ENCODE assay signal across 8 cellular contexts in the genomic region with DNA sequence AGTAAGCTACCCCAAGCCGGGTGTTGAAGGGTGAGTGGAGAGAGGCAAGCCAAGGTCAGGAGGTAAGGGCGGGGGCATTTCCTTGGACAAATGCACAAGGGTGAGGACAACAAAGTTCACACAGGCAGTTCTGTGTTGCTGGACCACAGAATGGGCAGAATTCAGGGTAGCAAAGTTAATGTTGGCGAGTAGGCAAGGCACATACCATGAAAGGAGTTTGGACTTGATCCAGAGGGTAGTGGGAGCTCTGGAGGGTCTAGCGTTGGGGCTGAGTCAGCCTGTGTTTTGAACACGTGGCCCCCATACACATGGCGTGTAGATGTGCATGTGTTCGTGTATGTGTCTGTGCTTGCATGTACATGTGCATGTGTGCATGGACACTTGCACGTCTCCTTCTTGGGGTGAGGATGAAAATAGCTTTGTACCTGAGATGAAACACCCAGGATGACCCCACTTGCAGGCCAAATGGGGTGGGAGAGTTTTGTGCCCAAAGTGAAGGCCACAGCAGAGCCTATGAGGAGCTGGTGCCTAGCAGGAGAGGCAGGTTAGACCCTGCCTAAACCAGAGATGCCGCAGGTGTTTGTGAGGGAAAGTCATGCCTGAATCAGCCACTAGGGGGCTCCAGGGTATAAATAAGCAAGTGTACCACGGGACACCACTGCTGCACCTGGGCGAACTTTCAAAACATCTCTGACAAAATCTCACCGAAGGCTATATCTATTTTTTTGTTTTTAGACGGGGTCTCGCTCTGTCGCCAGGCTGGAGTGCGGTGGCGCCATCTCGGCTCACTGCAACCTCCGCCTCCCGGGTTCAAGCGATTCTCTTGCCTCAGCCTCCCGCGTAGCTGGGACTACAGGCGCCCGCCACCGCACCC. TPM values are rescaled to one million over a fixed set of nuclear protein-coding genes. Genes with fewer than 3 reads are reported as not detected.
DNase-seq lines count a peak whose midpoint lies in the region; ATAC-seq and TF ChIP-seq lines count a peak whose summit lies in the region.

No MANE protein-coding gene starts in this region.

- peak; percentile 91 for TF ChIP-seq CTCF in coronary artery (IDR thresholded peaks at IDR 0.05)
- peak; percentile 84 for TF ChIP-seq CTCF in lung (IDR thresholded peaks at IDR 0.05; ENCODE audit: control extremely low read depth, extremely low read depth)

- H3K4me3 ChIP-seq in coronary artery (no peak overlapping the region), lung (no peak overlapping the region)

- 58 to 67% methylated on average over 26 of the region's 26 CpGs for WGBS in lung, 2 donors

- no peaks in the 10 kb centered on the region for H3K4me1 ChIP-seq in lung (ENCODE audit: control insufficient read depth in 2 of 2, insufficient read depth in 2 of 2, low read length in 2 of 2)

- DNase-seq in EH (ENCODE audit: low read depth) (peak; percentile 69), NCI-H526 (lab: John Stamatoyannopoulos, UW) (peak; percentile 87 to 97), coronary artery (ENCODE audit: low spot score) (peak; percentile 77), lung (ENCODE audit: low spot score) (peak; percentile 84), cerebellar nuclear complex (lab: John Stamatoyannopoulos, UW) (no peak)
- peak; percentile 87 for DNase-seq in activated CD4-positive, alpha-beta T cell treated with anti-CD3 and anti-CD28 coated beads, Interleukin-2, amount 50 U/mL, for 1 hour
- DNase-seq in stimulated activated CD8-positive, alpha-beta memory T cell treated with anti-CD3 and anti-CD28 coated beads, Interleukin-15, amount 100 ng/mL, for 4 hours (ENCODE audit: low read depth in 2 of 2) = peak; percentile 40 to 67

- no peaks in the 10 kb centered on the region for H3K9me3 ChIP-seq in lung (ENCODE audit: control insufficient read depth in 2 of 2, insufficient read depth in 1 of 2, low read length in 1 of 2)

- no peaks in the 10 kb centered on the region for H3K36me3 ChIP-seq in lung (ENCODE audit: control insufficient read depth in 2 of 2, insufficient read depth in 2 of 2, low read length in 2 of 2)

- no peaks in the 10 kb centered on the region for H3K27me3 ChIP-seq in lung (ENCODE audit: control insufficient read depth, insufficient read depth)

- H3K27ac ChIP-seq in coronary artery (no peak overlapping the region), lung (ENCODE audit: low read depth in 1 of 2, low read length in 1 of 2) (no peak overlapping the region)

- ATAC-seq in HG03045 (IDR thresholded peaks at IDR 0.05; ENCODE audit: unreplicated experiment) = peak; percentile 47
- ATAC-seq in lung (ENCODE audit: insufficient read depth, low FRiP score) = peak; percentile 67

RNA-seq across cellular contexts. Expression of a gene that starts 21.8 kb away (rescaled TPM):
- total RNA-seq in lung = 100 to 1,000 TPM in 1 of 2 donors, 10 to 100 TPM in 1; 15.8 to 162 TPM
- polyA plus RNA-seq in lung = 100 to 1,000 TPM in 1 of 2 donors, 10 to 100 TPM in 1; 53.9 to 223 TPM

Comparison
In these comparisons a context has a peak if more than half of its experiments do, and no peak if none do; other contexts are left out.
1. DNase-seq: peak in EH (single experiment), NCI-H526 (2 of 2), activated CD4-positive, alpha-beta T cell treated with anti-CD3 and anti-CD28 coated beads, Interleukin-2, amount 50 U/mL, for 1 hour (single experiment), coronary artery (single experiment), lung (single experiment) and stimulated activated CD8-positive, alpha-beta memory T cell treated with anti-CD3 and anti-CD28 coated beads, Interleukin-15, amount 100 ng/mL, for 4 hours (2 of 2); none in cerebellar nuclear complex (0 of 2).